ENCODE assay signal across 22 cellular contexts in the genomic region with DNA sequence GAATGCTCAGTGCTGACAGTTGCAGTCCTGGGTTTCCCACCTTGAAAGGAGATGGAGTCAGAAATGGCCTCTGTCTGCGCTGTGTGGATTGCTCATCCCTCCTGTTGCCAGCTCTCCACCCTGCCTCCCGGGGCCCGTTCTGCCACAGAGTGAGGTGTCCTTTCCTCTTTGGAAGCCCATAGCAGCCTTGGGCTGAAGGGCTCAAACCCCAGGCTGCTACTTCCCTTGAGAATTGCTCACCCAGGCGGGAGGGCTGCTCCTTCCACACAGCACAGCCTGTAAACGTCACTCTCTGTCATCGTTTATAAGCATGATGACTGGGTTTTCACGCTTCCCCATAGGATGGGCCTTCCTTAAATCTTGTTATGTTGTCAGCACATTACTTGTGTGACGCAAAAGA.
A peak's percentile ranks its signal among the peaks of the same experiment; 100 is the strongest.
DNase-seq lines count a peak whose midpoint lies in the region; ATAC-seq and TF ChIP-seq lines count a peak whose summit lies in the region.
"Had no signal": no experiment of that assay in that cellular context is flagged by ENCODE, and none has a peak within 500 bp of the region (broad histone marks: within the 10 kb centered on the region; RNA-seq: fewer than 3 reads in every experiment).

No MANE protein-coding gene starts in this region.

- peak; percentile 28 for DNase-seq in AG09309 (ENCODE audit: low read depth)
- DNase-seq in EL, result peak; percentile 48
- peak; percentile 90 for DNase-seq in T1000 (lab: John Stamatoyannopoulos, UW)
- DNase-seq in fibroblast of the aortic adventitia (ENCODE audit: low read depth), result peak; percentile 9
- DNase-seq in dorsolateral prefrontal cortex, result no peak
- DNase-seq in OCI-M2 (lab: John Stamatoyannopoulos, UW; ENCODE audit: unreplicated experiment), result no peak
- no peak for DNase-seq in SIG-M5 (lab: John Stamatoyannopoulos, UW)
- DNase-seq: activated CD4-positive, alpha-beta T cell treated with anti-CD3 and anti-CD28 coated beads, Interleukin-2, amount 10 ng/mL, durations not matched to agents 7 days and 5 days; activated naive CD4-positive, alpha-beta T cell treated with anti-CD3 and anti-CD28 coated beads, Interleukin-2, amount 10 ng/mL, durations not matched to agents 7 days and 5 days; activated T-cell treated with anti-CD3 and anti-CD28 coated beads, Interleukin-2, amount 50 U/mL, for 1 hour; cortex of kidney; erythroblast; GF-D8; lower lobe of right lung; MM.1S; NCI-H1694 treated with DMSO at 0.1 percent for 48 hours; NCI-H446; NK-92 treated with Interleukin-12 subunit alpha and Interleukin-12 subunit beta, amount 100 ng/mL, for 24 hours; RPMI8226; stimulated activated CD4-positive, alpha-beta T cell treated with anti-CD3 and anti-CD28 coated beads, Interleukin-2, amount 100 ng/mL, for 48 hours had no signal

- no peaks in the 10 kb centered on the region for H3K27me3 ChIP-seq in dorsolateral prefrontal cortex
- H3K27me3 ChIP-seq: vagina had no signal

- intact Hi-C loops in dorsolateral prefrontal cortex (cut with DNase I), result no loop called here

- peak overlapping the region in 3 of 59 donors; percentile 9 to 20 (median 10) for H3K27ac ChIP-seq in dorsolateral prefrontal cortex
- H3K27ac ChIP-seq: lower lobe of right lung, vagina had no signal

- H3K4me3 ChIP-seq in AG09309 (ENCODE audit: control insufficient read depth, low read depth, low read length) (no peak overlapping the region), fibroblast of the aortic adventitia (ENCODE audit: low read depth, low read length) (no peak overlapping the region), dorsolateral prefrontal cortex (no peak overlapping the region)
- H3K4me3 ChIP-seq: lower lobe of right lung, vagina had no signal

- TF ChIP-seq CTCF in AG09309 (IDR thresholded peaks at IDR 0.05; ENCODE audit: control insufficient read depth, insufficient read depth, low read depth, low read length, missing control alignments), result no peak
- no peak for TF ChIP-seq CTCF in fibroblast of the aortic adventitia (IDR thresholded peaks at IDR 0.05; ENCODE audit: insufficient read depth, low read length)
- no peak for TF ChIP-seq CTCF in dorsolateral prefrontal cortex (IDR thresholded peaks at IDR 0.05 in 54 of 56, conservative IDR thresholded peaks at IDR 0.05 in 2 of 56; ENCODE audit: low read depth in 1 of 56, partially characterized antibody in 56 of 56)

- no peak for ATAC-seq in GM21515 (IDR thresholded peaks at IDR 0.05; ENCODE audit: unreplicated experiment)
- ATAC-seq: lower lobe of right lung had no signal

Comparison
In these comparisons a context has a peak if more than half of its experiments do, and no peak if none do; other contexts are left out.
1. DNase-seq: peak in AG09309 (single experiment), EL (single experiment), T1000 (single experiment) and fibroblast of the aortic adventitia (single experiment); none in dorsolateral prefrontal cortex (0 of 10), OCI-M2 (single experiment) and SIG-M5 (single experiment).